8 cellular contexts compared by ENCODE assay signal in the genomic region with DNA sequence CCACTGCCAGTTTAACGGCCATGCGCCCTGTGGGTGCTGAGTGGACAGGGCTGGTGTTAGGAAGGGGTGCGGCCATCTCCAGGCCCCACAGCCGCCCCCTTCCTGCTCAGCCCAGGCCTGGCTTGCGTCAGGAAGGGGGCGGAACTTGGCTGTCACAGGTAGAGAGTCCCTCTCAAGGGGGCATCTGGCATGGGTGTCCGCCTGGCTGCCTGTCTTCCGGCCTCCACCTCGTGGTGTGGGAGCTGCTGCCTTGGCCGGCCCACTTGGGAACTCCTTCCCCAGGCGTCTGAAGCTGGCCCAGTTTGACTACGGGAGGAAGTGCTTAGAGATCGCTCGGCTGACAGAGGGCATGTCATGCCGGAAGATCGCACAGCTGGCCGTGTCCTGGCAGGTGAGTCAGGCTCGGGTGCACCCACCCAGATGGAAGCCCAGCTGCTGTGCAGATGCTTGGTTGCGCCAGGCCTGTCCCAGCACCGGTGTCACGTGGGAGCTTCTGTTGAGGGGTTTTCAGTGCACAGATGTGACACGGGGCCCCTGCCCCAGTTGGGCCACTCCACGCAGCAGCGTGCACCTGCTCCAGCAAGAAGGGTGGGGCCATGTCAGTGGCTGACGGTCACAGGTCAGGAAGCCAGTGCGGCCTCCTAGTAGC. TPM values are rescaled to one million over a fixed set of nuclear protein-coding genes. Genes with fewer than 3 reads are reported as not detected.
DNase-seq lines count a peak whose midpoint lies in the region; ATAC-seq and TF ChIP-seq lines count a peak whose summit lies in the region.

No MANE protein-coding gene starts in this region.

- H3K4me3 ChIP-seq in mammary epithelial cell (replicated peaks in 1 of 3; ENCODE audit: insufficient read depth in 1 of 3, low read depth in 2 of 3, low read length in 3 of 3), result peak overlapping the region in 1 of 3 experiments; percentile 4

- peak overlapping the region; percentile 87 for H2AFZ ChIP-seq in mammary epithelial cell (ENCODE audit: low read depth, low read length)

- H3K4me2 ChIP-seq in mammary epithelial cell (ENCODE audit: insufficient read depth, low read depth, low read length), result peak overlapping the region; percentile 66

- ATAC-seq in naive B cell (ENCODE audit: low read depth in 2 of 2) (peak; percentile 61 to 80), GM18511 (IDR thresholded peaks at IDR 0.05; ENCODE audit: unreplicated experiment) (no peak)

- DNase-seq in ELF-1 (ENCODE audit: low read depth, low spot score), result peak; percentile 43
- peak; percentile 35 for DNase-seq in LHCN-M2 (ENCODE audit: low read depth)
- peak; percentile 68 for DNase-seq in mammary epithelial cell
- peak; percentile 7 for DNase-seq in naive B cell
- DNase-seq in HEK293T (ENCODE audit: extremely low spot score), result no peak
- DNase-seq in stimulated activated CD4-positive, alpha-beta T cell treated with anti-CD3 and anti-CD28 coated beads, Interleukin-4, amount 100 ng/mL, for 24 hours, result no peak
- no peak for DNase-seq in Calu3

- H3K36me3 Mint-ChIP-seq in naive B cell, result no peaks in the 10 kb centered on the region
- no peaks in the 10 kb centered on the region for H3K36me3 Mint-ChIP-seq in Calu3 (ENCODE audit: insufficient read depth, unreplicated experiment)

- H3K27me3 Mint-ChIP-seq in naive B cell (peaks cover 0 to 6% (median 0%) of the 10 kb centered on the region in 3 donors), Calu3 (ENCODE audit: unreplicated experiment) (no peaks in the 10 kb centered on the region)

- peak overlapping the region in 3 of 6 donors; percentile 29 to 53 (median 32) for H3K27ac Mint-ChIP-seq in naive B cell
- H3K27ac Mint-ChIP-seq in Calu3 (ENCODE audit: unreplicated experiment), result no peak overlapping the region

- H3K79me2 ChIP-seq in mammary epithelial cell (ENCODE audit: insufficient read depth, low read length), result no peaks in the 10 kb centered on the region

- POLR2A ChIA-PET in HEK293T (lab: Yijun Ruan, JAX), result no interaction called here

- H4K20me1 ChIP-seq in mammary epithelial cell (ENCODE audit: insufficient read depth, low read length), result no peaks in the 10 kb centered on the region

- H3K9me3 ChIP-seq in mammary epithelial cell (replicated peaks; ENCODE audit: insufficient read depth, low read length), result no peaks in the 10 kb centered on the region

- no peak overlapping the region for H3K9ac ChIP-seq in mammary epithelial cell (ENCODE audit: insufficient read depth, low read length)

- TF ChIP-seq CTCF in mammary epithelial cell (conservative IDR thresholded peaks at IDR 0.05 in 1 of 2, IDR thresholded peaks at IDR 0.05 in 1 of 2; ENCODE audit: extremely low read depth in 1 of 2, insufficient read depth in 1 of 2, low read depth in 1 of 2, low read length in 2 of 2) (no peak), Calu3 (IDR thresholded peaks at IDR 0.05; ENCODE audit: unreplicated experiment) (no peak)

- H3K36me3 ChIP-seq in mammary epithelial cell (ENCODE audit: insufficient read depth, low read length), result no peaks in the 10 kb centered on the region

- in situ Hi-C loops in mammary epithelial cell (cut with MboI; ENCODE audit: low sequenced_read_pairs in 2 of 2), result no loop called here

- intact Hi-C loops in mammary epithelial cell (cut with micrococcal nuclease), result no loop called here
- intact Hi-C loops in Calu3 (cut with micrococcal nuclease; ENCODE audit: unreplicated experiment), result no loop called here

- dilution Hi-C loops in mammary epithelial cell (cut with HindIII; ENCODE audit: low sequenced_read_pairs), result loop anchor here (5.0 to 10.0 kb wide), 3 partner anchors 45 to 88 kb away; a partner anchor contains a TSS

- H3K4me1 Mint-ChIP-seq in naive B cell (no peaks in the 10 kb centered on the region), Calu3 (ENCODE audit: low read depth, unreplicated experiment) (no peaks in the 10 kb centered on the region)

- H3K4me1 ChIP-seq in mammary epithelial cell (ENCODE audit: insufficient read depth, low read length), result peaks cover 17% of the 10 kb centered on the region

- peak overlapping the region in 1 of 8 donors; percentile 24 for H3K4me3 Mint-ChIP-seq in naive B cell
- H3K4me3 Mint-ChIP-seq in Calu3 (ENCODE audit: low read depth, unreplicated experiment), result no peak overlapping the region

- WGBS in mammary epithelial cell (ENCODE audit: low coverage, missing lambda C conversion rate), result 17% methylated on average over 15 of the region's 26 CpGs

- BruUV-seq in mammary epithelial cell (replicated peaks; lab: Mats Ljungman, UMichigan) (no TSS peak), Calu3 (replicated peaks; lab: Mats Ljungman, UMichigan) (no TSS peak)

- no peak overlapping the region for H3K27ac ChIP-seq in mammary epithelial cell (ENCODE audit: insufficient read depth, low read depth, low read length)

- no peaks in the 10 kb centered on the region for H3K27me3 ChIP-seq in mammary epithelial cell (ENCODE audit: insufficient read depth, low read length)

- H3K9me3 Mint-ChIP-seq in naive B cell, result no peaks in the 10 kb centered on the region
- H3K9me3 Mint-ChIP-seq in Calu3 (ENCODE audit: low read depth, unreplicated experiment), result no peaks in the 10 kb centered on the region

- CTCF ChIA-PET in mammary epithelial cell (lab: Charles Lee; ENCODE audit: low non-redundant PET), result no interaction called here
- CTCF ChIA-PET in HEK293T (lab: Yijun Ruan, JAX), result no interaction called here
- CTCF ChIA-PET in Calu3 (lab: Charles Lee), result no interaction called here

TF ChIP-seq in HEK293T, 16 proteins besides CTCF, POLR2A, EP300 and RAD21:
- TF ChIP-seq ZNF384 (IDR thresholded peaks at IDR 0.05), result no peak
- no peak for TF ChIP-seq LEF1 (IDR thresholded peaks at IDR 0.05; ENCODE audit: borderline replicate concordance)
- TF ChIP-seq ARNT (IDR thresholded peaks at IDR 0.05), result no peak
TF ChIP-seq in HEK293T: peak in this region for 0.

RNA-seq across cellular contexts. Expression of a gene that starts 9.1 kb away (rescaled TPM):
- 29.2 and 38.7 TPM in 2 replicates for total RNA-seq in LHCN-M2 (2014; rRNA removed)
- 21.7 TPM for polyA plus RNA-seq in LHCN-M2 (2012)
- 10 to 100 TPM; 13.3 to 61.9 TPM for total RNA-seq in mammary epithelial cell
- polyA plus RNA-seq in mammary epithelial cell, result 22.9 TPM
- polyA minus RNA-seq in mammary epithelial cell, result 16.9 TPM
- polyA plus RNA-seq in naive B cell (ENCODE audit: low read depth in 6 of 6), result 10 to 100 TPM in 1 of 6 donors, 1 to 10 TPM in 3, under 1 TPM in 2; 0.20 to 10.2 (median 2.9) TPM
- total RNA-seq in Calu3 (2022), result 46.3 and 56.4 TPM in 2 replicates

RNA-seq across cellular contexts. Expression of a gene that starts 13.0 kb away (rescaled TPM):
- not detected in 2 replicates for total RNA-seq in LHCN-M2 (2014; rRNA removed)
- polyA plus RNA-seq in LHCN-M2 (2012), result 0.15 TPM
- total RNA-seq in mammary epithelial cell, result 1 to 10 TPM; 1.8 to 4.6 TPM
- 2.6 TPM for polyA plus RNA-seq in mammary epithelial cell
- polyA minus RNA-seq in mammary epithelial cell, result 0.26 TPM
- polyA plus RNA-seq in naive B cell (ENCODE audit: low read depth in 6 of 6), result not detected
- 0.29 and 0.45 TPM in 2 replicates for total RNA-seq in Calu3 (2022)

RNA-seq across cellular contexts. Expression of a gene that starts 27.0 kb away (rescaled TPM):
- 1.1 TPM in 2 replicates for total RNA-seq in LHCN-M2 (2014; rRNA removed)
- polyA plus RNA-seq in LHCN-M2 (2012), result 1.5 TPM
- total RNA-seq in mammary epithelial cell, result 10 to 100 TPM; 11.3 to 27.3 TPM
- 4.2 TPM for polyA plus RNA-seq in mammary epithelial cell
- polyA minus RNA-seq in mammary epithelial cell, result 1.2 TPM
- polyA plus RNA-seq in naive B cell (ENCODE audit: low read depth in 6 of 6), result under 1 TPM in 1 of 6 donors, not detected in 5; 0.41 TPM
- 78.7 and 78.9 TPM in 2 replicates for total RNA-seq in Calu3 (2022)

RNA-seq across cellular contexts. Expression of a gene that starts 41.4 kb away (rescaled TPM):
- total RNA-seq in LHCN-M2 (2014; rRNA removed), result not detected in 2 replicates
- 0.17 TPM for polyA plus RNA-seq in LHCN-M2 (2012)
- 1 to 10 TPM; 3.1 to 7.5 TPM for total RNA-seq in mammary epithelial cell
- polyA plus RNA-seq in mammary epithelial cell, result 3.6 TPM
- 9.3 TPM for polyA minus RNA-seq in mammary epithelial cell
- 1 to 10 TPM in 1 of 6 donors, under 1 TPM in 4, not detected in 1; 0.17 to 1.5 (median 0.28) TPM for polyA plus RNA-seq in naive B cell (ENCODE audit: low read depth in 6 of 6)
- not detected in 2 replicates for total RNA-seq in Calu3 (2022)

RNA-seq across cellular contexts. Expression of a gene that starts 49.5 kb away (rescaled TPM):
- total RNA-seq in LHCN-M2 (2014; rRNA removed), result 65.0 and 67.9 TPM in 2 replicates
- polyA plus RNA-seq in LHCN-M2 (2012), result 47.1 TPM
- 10 to 100 TPM; 20.7 to 70.2 TPM for total RNA-seq in mammary epithelial cell
- polyA plus RNA-seq in mammary epithelial cell, result 37.0 TPM
- 7.8 TPM for polyA minus RNA-seq in mammary epithelial cell
- 10 to 100 TPM in 1 of 6 donors, 1 to 10 TPM in 5; 2.1 to 13.0 (median 5.8) TPM for polyA plus RNA-seq in naive B cell (ENCODE audit: low read depth in 6 of 6)
- total RNA-seq in Calu3 (2022), result 46.2 and 54.4 TPM in 2 replicates

Comparison
In these comparisons a context has a peak if more than half of its experiments do, and no peak if none do; other contexts are left out.
1. DNase-seq: peak in ELF-1 (single experiment), LHCN-M2 (single experiment), mammary epithelial cell (single experiment) and naive B cell (single experiment); none in HEK293T (single experiment), stimulated activated CD4-positive, alpha-beta T cell treated with anti-CD3 and anti-CD28 coated beads, Interleukin-4, amount 100 ng/mL, for 24 hours (single experiment) and Calu3 (single experiment).